18 cellular contexts compared by ENCODE assay signal in the genomic region with DNA sequence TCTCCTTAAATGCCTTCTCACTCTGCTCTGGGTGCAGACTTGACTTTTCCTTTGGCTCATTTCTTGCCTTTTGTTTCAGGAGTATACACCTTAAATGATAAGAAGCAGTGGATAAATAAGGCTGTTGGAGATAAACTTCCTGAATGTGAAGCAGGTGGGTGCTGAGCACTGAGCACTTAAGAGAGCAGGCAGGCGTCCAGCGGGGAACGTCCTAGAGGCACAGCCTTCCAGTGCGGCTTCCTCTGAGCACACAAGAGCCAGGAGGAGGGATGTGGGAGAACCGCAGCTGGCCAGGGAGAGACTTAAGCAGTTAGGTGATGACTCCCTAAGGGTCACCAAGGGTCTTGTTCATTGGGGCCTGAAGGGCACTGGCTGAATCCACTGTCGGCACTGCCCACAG. TPM values are rescaled to one million over a fixed set of nuclear protein-coding genes. Genes with fewer than 3 reads are reported as not detected.
"Had no signal": no experiment of that assay in that cellular context is flagged by ENCODE, and none has a peak within 500 bp of the region (broad histone marks: within the 10 kb centered on the region; RNA-seq: fewer than 3 reads in every experiment).

No MANE protein-coding gene starts in this region.

RNA-seq across cellular contexts. Expression of a gene that starts 3.0 kb away (rescaled TPM):
- total RNA-seq: activated B cell treated with CpG ODN at 0.5 μM for 24 hours; activated CD4-positive, alpha-beta memory T cell treated with anti-CD3 and anti-CD28 coated beads for 36 hours; activated CD4-positive, alpha-beta T cell treated with anti-CD3 and anti-CD28 coated beads, Interleukin-2, amount 10 ng/mL, durations not matched to agents 24 days and 14 days; activated CD8-positive, alpha-beta memory T cell treated with anti-CD3 and anti-CD28 coated beads for 36 hours; activated CD8-positive, alpha-beta T cell treated with anti-CD3 and anti-CD28 coated beads for 36 hours; activated naive CD4-positive, alpha-beta T cell treated with anti-CD3 and anti-CD28 coated beads for 36 hours; activated naive CD4-positive, alpha-beta T cell treated with anti-CD3 and anti-CD28 coated beads, Interleukin-2, amount 50 U/mL, for 72 hours; activated naive CD8-positive, alpha-beta T cell treated with anti-CD3 and anti-CD28 coated beads for 36 hours; activated T-cell treated with anti-CD3 and anti-CD28 coated beads, Interleukin-2, amount 50 U/mL, for 72 hours; activated T-helper 1 cell treated with anti-CD3 and anti-CD28 coated beads, Interleukin-12 subunit alpha, Interleukin-12 subunit beta, Interleukin-2, Interleukin-4 antibody, amounts not matched to agents 30 ng/mL and 10 ng/mL and 1 ng/mL, durations not matched to agents 14 hours and 24 hours and 36 hours; activated T-helper 17 cell treated with anti-CD3 and anti-CD28 coated beads, Interleukin-2, amount 50 U/mL, for 72 hours; astrocyte; T-helper 1 cell treated with Interleukin-12 subunit alpha and Interleukin-12 subunit beta and Interleukin-4 antibody, amounts not matched to agents 30 ng/mL and 1 ng/mL, for 36 hours; T-helper 2 cell treated with Interferon-gamma antibody and Interleukin-4, amounts not matched to agents 100 ng/mL and 5 ng/mL, for 36 hours had no signal

RNA-seq across cellular contexts. Expression of a gene that starts 5.7 kb away (rescaled TPM):
- total RNA-seq: activated B cell treated with CpG ODN at 0.5 μM for 24 hours; activated CD4-positive, alpha-beta memory T cell treated with anti-CD3 and anti-CD28 coated beads for 36 hours; activated CD4-positive, alpha-beta T cell treated with anti-CD3 and anti-CD28 coated beads, Interleukin-2, amount 10 ng/mL, durations not matched to agents 24 days and 14 days; activated CD8-positive, alpha-beta memory T cell treated with anti-CD3 and anti-CD28 coated beads for 36 hours; activated CD8-positive, alpha-beta T cell treated with anti-CD3 and anti-CD28 coated beads for 36 hours; activated naive CD4-positive, alpha-beta T cell treated with anti-CD3 and anti-CD28 coated beads for 36 hours; activated naive CD4-positive, alpha-beta T cell treated with anti-CD3 and anti-CD28 coated beads, Interleukin-2, amount 50 U/mL, for 72 hours; activated naive CD8-positive, alpha-beta T cell treated with anti-CD3 and anti-CD28 coated beads for 36 hours; activated T-cell treated with anti-CD3 and anti-CD28 coated beads, Interleukin-2, amount 50 U/mL, for 4 hours; activated T-cell treated with anti-CD3 and anti-CD28 coated beads, Interleukin-2, amount 50 U/mL, for 72 hours; activated T-helper 1 cell treated with anti-CD3 and anti-CD28 coated beads, Interleukin-12 subunit alpha, Interleukin-12 subunit beta, Interleukin-2, Interleukin-4 antibody, amounts not matched to agents 30 ng/mL and 10 ng/mL and 1 ng/mL, durations not matched to agents 14 hours and 24 hours and 36 hours; activated T-helper 17 cell treated with anti-CD3 and anti-CD28 coated beads, Interleukin-2, amount 50 U/mL, for 72 hours; astrocyte; body of pancreas; T-cell; T-helper 1 cell treated with Interleukin-12 subunit alpha and Interleukin-12 subunit beta and Interleukin-4 antibody, amounts not matched to agents 30 ng/mL and 1 ng/mL, for 36 hours; T-helper 17 cell; T-helper 2 cell treated with Interferon-gamma antibody and Interleukin-4, amounts not matched to agents 100 ng/mL and 5 ng/mL, for 36 hours had no signal
